Comparison of ENCODE assay signal across 12 cellular contexts in genomic region chr16:85970016-85970711, GRCh38.
"Had no signal": no experiment of that assay in that cellular context is flagged by ENCODE, and none has a peak within 500 bp of the region (broad histone marks: within the 10 kb centered on the region; RNA-seq: fewer than 3 reads in every experiment).

No MANE protein-coding gene starts in this region.

- H3K36me3 ChIP-seq: breast epithelium, spleen, tibial artery, vagina had no signal

- DNase-seq: activated CD4-positive, alpha-beta memory T cell treated with anti-CD3 and anti-CD28 coated beads for 36 hours; activated gamma-delta T cell treated with Interleukin-2 at 50 U/mL for 16 hours; aorta; dermis blood vessel endothelial cell; effector memory CD8-positive, alpha-beta T cell; foreskin melanocyte; spleen; tibial artery had no signal

- ATAC-seq: effector memory CD8-positive, alpha-beta T cell; natural killer cell treated with Interleukin-12 subunit alpha and Interleukin-12 subunit beta and Interleukin-15 and Interleukin-18, amount 100 ng/mL, for 72 hours had no signal

- H3K27me3 Mint-ChIP-seq: effector memory CD8-positive, alpha-beta T cell had no signal

- H3K9me3 Mint-ChIP-seq: effector memory CD8-positive, alpha-beta T cell; natural killer cell treated with Interleukin-12 subunit alpha and Interleukin-12 subunit beta and Interleukin-15 and Interleukin-18, amount 100 ng/mL, for 72 hours had no signal

- H3K27ac ChIP-seq: breast epithelium, spleen, tibial artery, vagina had no signal

- H3K4me1 ChIP-seq: breast epithelium had no signal

- H3K4me3 Mint-ChIP-seq: activated CD4-positive, alpha-beta memory T cell treated with anti-CD3 and anti-CD28 coated beads for 36 hours; effector memory CD8-positive, alpha-beta T cell; natural killer cell treated with Interleukin-12 subunit alpha and Interleukin-12 subunit beta and Interleukin-15 and Interleukin-18, amount 100 ng/mL, for 72 hours; T-helper 2 cell treated with Interferon-gamma antibody and Interleukin-4, amounts not matched to agents 5 μg/mL and 100 μg/mL, for 36 hours had no signal

- H3K4me3 ChIP-seq: breast epithelium, spleen, tibial artery, vagina had no signal

- H3K27ac Mint-ChIP-seq: activated CD4-positive, alpha-beta memory T cell treated with anti-CD3 and anti-CD28 coated beads for 36 hours; effector memory CD8-positive, alpha-beta T cell; T-helper 2 cell treated with Interferon-gamma antibody and Interleukin-4, amounts not matched to agents 5 μg/mL and 100 μg/mL, for 36 hours had no signal

- H3K36me3 Mint-ChIP-seq: activated CD4-positive, alpha-beta memory T cell treated with anti-CD3 and anti-CD28 coated beads for 36 hours had no signal

- H3K9me3 ChIP-seq: breast epithelium, spleen, tibial artery, vagina had no signal

- H3K27me3 ChIP-seq: breast epithelium, spleen, vagina had no signal
